Comparison of ENCODE assay signal across 19 cellular contexts in the genomic region with DNA sequence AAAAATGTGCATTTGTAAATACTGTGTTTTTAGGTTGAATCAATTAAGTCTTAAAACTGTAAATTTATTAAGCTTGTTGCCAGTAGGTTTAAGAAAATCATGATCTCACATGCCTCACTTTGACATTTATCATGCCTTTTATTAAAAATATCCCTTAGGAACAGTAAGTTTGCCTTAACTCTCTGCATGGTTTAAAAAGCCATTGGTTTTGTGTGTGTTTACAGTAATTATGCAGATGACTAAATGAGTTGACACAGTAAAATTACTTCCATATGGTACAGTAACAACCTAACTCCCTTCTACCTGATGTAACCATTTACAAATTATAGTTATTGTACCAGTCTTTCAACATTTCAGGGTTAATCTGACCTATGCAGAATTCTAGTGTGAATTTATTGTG. TPM values are rescaled to one million over a fixed set of nuclear protein-coding genes. Genes with fewer than 3 reads are reported as not detected.
DNase-seq lines count a peak whose midpoint lies in the region; TF ChIP-seq lines count a peak whose summit lies in the region.
"Had no signal": no experiment of that assay in that cellular context is flagged by ENCODE, and none has a peak within 500 bp of the region (broad histone marks: within the 10 kb centered on the region; RNA-seq: fewer than 3 reads in every experiment).

No MANE protein-coding gene starts in this region.

- H3K4me1 ChIP-seq in right atrium auricular region: peaks cover 0 to 13% of the 10 kb centered on the region in 2 donors

- H3K4me1 Mint-ChIP-seq in T-helper 2 cell treated with Interferon-gamma antibody and Interleukin-4, amounts not matched to agents 5 μg/mL and 100 μg/mL, for 36 hours (ENCODE audit: low read depth): peaks cover 21% of the 10 kb centered on the region

- H3K27me3 ChIP-seq in right atrium auricular region: no peaks in the 10 kb centered on the region
- H3K27me3 ChIP-seq: vagina had no signal

- no peak overlapping the region for H3K27ac ChIP-seq in right atrium auricular region
- H3K27ac ChIP-seq: KMS-11, RWPE1, skin epidermis, vagina had no signal

- H3K4me3 ChIP-seq in right atrium auricular region: no peak overlapping the region
- H3K4me3 ChIP-seq: skin epidermis, vagina had no signal

- peaks cover 60% of the 10 kb centered on the region for H3K36me3 Mint-ChIP-seq in T-helper 2 cell treated with Interferon-gamma antibody and Interleukin-4, amounts not matched to agents 5 μg/mL and 100 μg/mL, for 36 hours (ENCODE audit: low read depth)

- TF ChIP-seq CTCF in right atrium auricular region (IDR thresholded peaks at IDR 0.05): no peak

- no peak overlapping the region for H3K4me3 Mint-ChIP-seq in T-helper 2 cell treated with Interferon-gamma antibody and Interleukin-4, amounts not matched to agents 5 μg/mL and 100 μg/mL, for 36 hours
- H3K4me3 Mint-ChIP-seq: endodermal cell; stimulated activated naive CD8-positive, alpha-beta T cell treated with anti-CD3 and anti-CD28 coated beads, Interleukin-15, amount 100 ng/mL, for 72 hours had no signal

- H3K36me3 ChIP-seq in right atrium auricular region: peaks cover 85% of the 10 kb centered on the region

- TF ChIP-seq POLR2A in GM19099 (IDR thresholded peaks at IDR 0.05; ENCODE audit: extremely low read depth, insufficient read length, low read depth): peak; percentile 27

- no peaks in the 10 kb centered on the region for H3K27me3 Mint-ChIP-seq in T-helper 2 cell treated with Interferon-gamma antibody and Interleukin-4, amounts not matched to agents 5 μg/mL and 100 μg/mL, for 36 hours (ENCODE audit: low read depth)
- H3K27me3 Mint-ChIP-seq: stimulated activated naive CD8-positive, alpha-beta T cell treated with anti-CD3 and anti-CD28 coated beads, Interleukin-15, amount 100 ng/mL, for 72 hours had no signal

- H3K27ac Mint-ChIP-seq in T-helper 2 cell treated with Interferon-gamma antibody and Interleukin-4, amounts not matched to agents 5 μg/mL and 100 μg/mL, for 36 hours: no peak overlapping the region
- H3K27ac Mint-ChIP-seq: endodermal cell had no signal

- no peaks in the 10 kb centered on the region for H3K9me3 Mint-ChIP-seq in T-helper 2 cell treated with Interferon-gamma antibody and Interleukin-4, amounts not matched to agents 5 μg/mL and 100 μg/mL, for 36 hours
- H3K9me3 Mint-ChIP-seq: endodermal cell; stimulated activated naive CD8-positive, alpha-beta T cell treated with anti-CD3 and anti-CD28 coated beads, Interleukin-15, amount 100 ng/mL, for 72 hours had no signal

- H3K9me3 ChIP-seq in right atrium auricular region: no peaks in the 10 kb centered on the region
- H3K9me3 ChIP-seq: vagina had no signal

- DNase-seq in NCI-H1436 treated with DMSO at 0.1 percent for 48 hours (lab: John Stamatoyannopoulos, UW) (peak; percentile 5), NCI-H1436 (lab: John Stamatoyannopoulos, UW) (no peak), RKO (ENCODE audit: low spot score) (peak; percentile 21), fibroblast of gingiva (ENCODE audit: low read depth) (peak; percentile 21), right atrium auricular region (ENCODE audit: low spot score) (no peak), NCI-H446 treated with DMSO at 0.1 percent for 48 hours (lab: John Stamatoyannopoulos, UW) (no peak)
- no peak for DNase-seq in T-helper 2 cell treated with Interferon-gamma antibody and Interleukin-4, amounts not matched to agents 5 μg/mL and 100 μg/mL, for 36 hours (ENCODE audit: low spot score)
- DNase-seq: activated CD4-positive, alpha-beta T cell treated with anti-CD3 and anti-CD28 coated beads, Interleukin-2, amount 50 U/mL, for 1 hour; activated effector memory CD4-positive, alpha-beta T cell treated with Interleukin-2 at 50 U/mL for 16 hours; endodermal cell; glutamatergic neuron; NCI-H187 treated with DMSO at 0.1 percent for 48 hours; stimulated activated naive CD8-positive, alpha-beta T cell treated with anti-CD3 and anti-CD28 coated beads, Interleukin-15, amount 100 ng/mL, for 72 hours; T-helper 9 cell had no signal

RNA-seq across cellular contexts. Expression of a gene that starts 6.5 kb away (rescaled TPM):
- 100 to 1,000 TPM; 526 to 885 TPM for total RNA-seq in right atrium auricular region

RNA-seq across cellular contexts. Expression of a gene that starts 35.3 kb away (rescaled TPM):
- 1 to 10 TPM; 3.5 to 5.5 TPM for total RNA-seq in right atrium auricular region

Comparison
In these comparisons a context has a peak if more than half of its experiments do, and no peak if none do; other contexts are left out.
1. DNase-seq: peak in NCI-H1436 treated with DMSO at 0.1 percent for 48 hours (single experiment), RKO (single experiment) and fibroblast of gingiva (single experiment); none in NCI-H1436 (single experiment), T-helper 2 cell treated with Interferon-gamma antibody and Interleukin-4, amounts not matched to agents 5 μg/mL and 100 μg/mL, for 36 hours (single experiment), right atrium auricular region (single experiment) and NCI-H446 treated with DMSO at 0.1 percent for 48 hours (single experiment).